Comparison of ENCODE assay signal across 1 cellular context in the genomic region with DNA sequence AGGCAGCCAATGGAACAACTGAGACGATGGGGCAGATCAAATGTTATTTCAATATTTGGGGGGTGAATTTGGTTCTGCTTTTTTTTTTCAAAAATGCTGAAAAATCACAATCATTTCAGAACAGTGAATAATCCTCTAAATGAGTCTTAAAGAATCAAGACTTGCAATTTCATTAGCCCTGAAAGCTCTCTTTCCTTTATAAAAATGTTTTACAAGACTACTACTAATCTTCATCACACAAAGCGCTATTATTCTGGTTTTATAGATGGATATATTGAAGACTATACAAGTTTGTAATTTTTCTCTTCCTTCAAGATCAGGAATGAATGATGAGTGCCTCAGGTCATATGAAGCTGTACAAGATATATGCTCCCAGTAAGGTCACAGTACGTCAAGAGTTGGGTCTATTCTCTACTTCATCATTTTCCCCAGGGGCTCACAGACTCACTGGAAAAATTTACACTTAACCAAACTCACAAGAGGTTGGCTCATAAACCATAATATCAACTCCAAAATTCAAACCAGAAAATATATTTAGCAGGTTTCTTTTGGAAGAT.
TF ChIP-seq lines count a peak whose summit lies in the region.

No MANE protein-coding gene starts in this region.

TF ChIP-seq in GM23338, 12 proteins besides CTCF, POLR2A, EP300 and RAD21 (continued from another document):
- TF ChIP-seq, protein P1, sequence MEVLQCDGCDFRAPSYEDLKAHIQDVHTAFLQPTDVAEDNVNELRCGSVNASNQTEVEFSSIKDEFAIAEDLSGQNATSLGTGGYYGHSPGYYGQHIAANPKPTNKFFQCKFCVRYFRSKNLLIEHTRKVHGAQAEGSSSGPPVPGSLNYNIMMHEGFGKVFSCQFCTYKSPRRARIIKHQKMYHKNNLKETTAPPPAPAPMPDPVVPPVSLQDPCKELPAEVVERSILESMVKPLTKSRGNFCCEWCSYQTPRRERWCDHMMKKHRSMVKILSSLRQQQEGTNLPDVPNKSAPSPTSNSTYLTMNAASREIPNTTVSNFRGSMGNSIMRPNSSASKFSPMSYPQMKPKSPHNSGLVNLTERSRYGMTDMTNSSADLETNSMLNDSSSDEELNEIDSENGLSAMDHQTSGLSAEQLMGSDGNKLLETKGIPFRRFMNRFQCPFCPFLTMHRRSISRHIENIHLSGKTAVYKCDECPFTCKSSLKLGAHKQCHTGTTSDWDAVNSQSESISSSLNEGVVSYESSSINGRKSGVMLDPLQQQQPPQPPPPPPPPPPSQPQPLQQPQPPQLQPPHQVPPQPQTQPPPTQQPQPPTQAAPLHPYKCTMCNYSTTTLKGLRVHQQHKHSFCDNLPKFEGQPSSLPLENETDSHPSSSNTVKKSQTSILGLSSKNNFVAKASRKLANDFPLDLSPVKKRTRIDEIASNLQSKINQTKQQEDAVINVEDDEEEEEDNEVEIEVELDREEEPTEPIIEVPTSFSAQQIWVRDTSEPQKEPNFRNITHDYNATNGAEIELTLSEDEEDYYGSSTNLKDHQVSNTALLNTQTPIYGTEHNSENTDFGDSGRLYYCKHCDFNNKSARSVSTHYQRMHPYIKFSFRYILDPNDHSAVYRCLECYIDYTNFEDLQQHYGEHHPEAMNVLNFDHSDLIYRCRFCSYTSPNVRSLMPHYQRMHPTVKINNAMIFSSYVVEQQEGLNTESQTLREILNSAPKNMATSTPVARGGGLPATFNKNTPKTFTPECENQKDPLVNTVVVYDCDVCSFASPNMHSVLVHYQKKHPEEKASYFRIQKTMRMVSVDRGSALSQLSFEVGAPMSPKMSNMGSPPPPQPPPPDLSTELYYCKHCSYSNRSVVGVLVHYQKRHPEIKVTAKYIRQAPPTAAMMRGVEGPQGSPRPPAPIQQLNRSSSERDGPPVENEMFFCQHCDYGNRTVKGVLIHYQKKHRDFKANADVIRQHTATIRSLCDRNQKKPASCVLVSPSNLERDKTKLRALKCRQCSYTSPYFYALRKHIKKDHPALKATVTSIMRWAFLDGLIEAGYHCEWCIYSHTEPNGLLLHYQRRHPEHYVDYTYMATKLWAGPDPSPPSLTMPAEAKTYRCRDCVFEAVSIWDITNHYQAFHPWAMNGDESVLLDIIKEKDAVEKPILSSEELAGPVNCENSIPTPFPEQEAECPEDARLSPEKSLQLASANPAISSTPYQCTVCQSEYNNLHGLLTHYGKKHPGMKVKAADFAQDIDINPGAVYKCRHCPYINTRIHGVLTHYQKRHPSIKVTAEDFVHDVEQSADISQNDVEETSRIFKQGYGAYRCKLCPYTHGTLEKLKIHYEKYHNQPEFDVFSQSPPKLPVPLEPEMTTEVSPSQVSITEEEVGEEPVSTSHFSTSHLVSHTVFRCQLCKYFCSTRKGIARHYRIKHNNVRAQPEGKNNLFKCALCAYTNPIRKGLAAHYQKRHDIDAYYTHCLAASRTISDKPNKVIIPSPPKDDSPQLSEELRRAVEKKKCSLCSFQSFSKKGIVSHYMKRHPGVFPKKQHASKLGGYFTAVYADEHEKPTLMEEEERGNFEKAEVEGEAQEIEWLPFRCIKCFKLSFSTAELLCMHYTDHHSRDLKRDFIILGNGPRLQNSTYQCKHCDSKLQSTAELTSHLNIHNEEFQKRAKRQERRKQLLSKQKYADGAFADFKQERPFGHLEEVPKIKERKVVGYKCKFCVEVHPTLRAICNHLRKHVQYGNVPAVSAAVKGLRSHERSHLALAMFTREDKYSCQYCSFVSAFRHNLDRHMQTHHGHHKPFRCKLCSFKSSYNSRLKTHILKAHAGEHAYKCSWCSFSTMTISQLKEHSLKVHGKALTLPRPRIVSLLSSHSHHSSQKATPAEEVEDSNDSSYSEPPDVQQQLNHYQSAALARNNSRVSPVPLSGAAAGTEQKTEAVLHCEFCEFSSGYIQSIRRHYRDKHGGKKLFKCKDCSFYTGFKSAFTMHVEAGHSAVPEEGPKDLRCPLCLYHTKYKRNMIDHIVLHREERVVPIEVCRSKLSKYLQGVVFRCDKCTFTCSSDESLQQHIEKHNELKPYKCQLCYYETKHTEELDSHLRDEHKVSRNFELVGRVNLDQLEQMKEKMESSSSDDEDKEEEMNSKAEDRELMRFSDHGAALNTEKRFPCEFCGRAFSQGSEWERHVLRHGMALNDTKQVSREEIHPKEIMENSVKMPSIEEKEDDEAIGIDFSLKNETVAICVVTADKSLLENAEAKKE (CRISPR knock-in tag; IDR thresholded peaks at IDR 0.05), result no peak
- TF ChIP-seq, protein P2, sequence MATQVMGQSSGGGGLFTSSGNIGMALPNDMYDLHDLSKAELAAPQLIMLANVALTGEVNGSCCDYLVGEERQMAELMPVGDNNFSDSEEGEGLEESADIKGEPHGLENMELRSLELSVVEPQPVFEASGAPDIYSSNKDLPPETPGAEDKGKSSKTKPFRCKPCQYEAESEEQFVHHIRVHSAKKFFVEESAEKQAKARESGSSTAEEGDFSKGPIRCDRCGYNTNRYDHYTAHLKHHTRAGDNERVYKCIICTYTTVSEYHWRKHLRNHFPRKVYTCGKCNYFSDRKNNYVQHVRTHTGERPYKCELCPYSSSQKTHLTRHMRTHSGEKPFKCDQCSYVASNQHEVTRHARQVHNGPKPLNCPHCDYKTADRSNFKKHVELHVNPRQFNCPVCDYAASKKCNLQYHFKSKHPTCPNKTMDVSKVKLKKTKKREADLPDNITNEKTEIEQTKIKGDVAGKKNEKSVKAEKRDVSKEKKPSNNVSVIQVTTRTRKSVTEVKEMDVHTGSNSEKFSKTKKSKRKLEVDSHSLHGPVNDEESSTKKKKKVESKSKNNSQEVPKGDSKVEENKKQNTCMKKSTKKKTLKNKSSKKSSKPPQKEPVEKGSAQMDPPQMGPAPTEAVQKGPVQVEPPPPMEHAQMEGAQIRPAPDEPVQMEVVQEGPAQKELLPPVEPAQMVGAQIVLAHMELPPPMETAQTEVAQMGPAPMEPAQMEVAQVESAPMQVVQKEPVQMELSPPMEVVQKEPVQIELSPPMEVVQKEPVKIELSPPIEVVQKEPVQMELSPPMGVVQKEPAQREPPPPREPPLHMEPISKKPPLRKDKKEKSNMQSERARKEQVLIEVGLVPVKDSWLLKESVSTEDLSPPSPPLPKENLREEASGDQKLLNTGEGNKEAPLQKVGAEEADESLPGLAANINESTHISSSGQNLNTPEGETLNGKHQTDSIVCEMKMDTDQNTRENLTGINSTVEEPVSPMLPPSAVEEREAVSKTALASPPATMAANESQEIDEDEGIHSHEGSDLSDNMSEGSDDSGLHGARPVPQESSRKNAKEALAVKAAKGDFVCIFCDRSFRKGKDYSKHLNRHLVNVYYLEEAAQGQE (IDR thresholded peaks at IDR 0.05; ENCODE audit: unreplicated experiment), result no peak
